In genomic region chr10:121942749-121943148, GRCh38 we compare ENCODE assay signal across 10 cellular contexts. TPM values are rescaled to one million over a fixed set of nuclear protein-coding genes. Genes with fewer than 3 reads are reported as not detected.
DNase-seq lines count a peak whose midpoint lies in the region; ATAC-seq, FAIRE-seq and TF ChIP-seq lines count a peak whose summit lies in the region.
"Had no signal": no experiment of that assay in that cellular context is flagged by ENCODE, and none has a peak within 500 bp of the region (broad histone marks: within the 10 kb centered on the region; RNA-seq: fewer than 3 reads in every experiment).

No MANE protein-coding gene starts in this region.

- no peaks in the 10 kb centered on the region for H3K36me3 ChIP-seq in psoas muscle (ENCODE audit: insufficient read depth in 1 of 2, low read depth in 1 of 2)
- H3K36me3 ChIP-seq: prostate gland had no signal

- ATAC-seq in psoas muscle: peak; percentile 34 to 76 (median 65)
- no peak for ATAC-seq in HG03280 (IDR thresholded peaks at IDR 0.05; ENCODE audit: unreplicated experiment)

- intact Hi-C loops in psoas muscle (cut with DNase I): no loop called here

- H3K27ac ChIP-seq in psoas muscle: no peak overlapping the region
- H3K27ac ChIP-seq: prostate gland had no signal

- no peaks in the 10 kb centered on the region for H3K9me3 ChIP-seq in psoas muscle
- H3K9me3 ChIP-seq: prostate gland had no signal

- no peaks in the 10 kb centered on the region for H3K27me3 ChIP-seq in psoas muscle (ENCODE audit: insufficient read depth in 3 of 3, low read length in 2 of 3)

- DNase-seq in GM04503 (ENCODE audit: low read depth) (peak; percentile 84), RCC 7860 (ENCODE audit: low spot score) (peak; percentile 32), fibroblast of peridontal ligament (ENCODE audit: extremely low read depth) (peak; percentile 94), psoas muscle (no peak), NCI-H524 (lab: John Stamatoyannopoulos, UW) (no peak), NCI-H446 (lab: John Stamatoyannopoulos, UW) (no peak)
- DNase-seq in activated T-cell treated with anti-CD3 and anti-CD28 coated beads, Interleukin-2, amount 50 U/mL, for 48 hours: no peak
- DNase-seq: foreskin melanocyte had no signal

- H3K4me3 ChIP-seq in psoas muscle: no peak overlapping the region
- H3K4me3 ChIP-seq: prostate gland had no signal

- TF ChIP-seq CTCF in psoas muscle (IDR thresholded peaks at IDR 0.05): no peak

- FAIRE-seq in RCC 7860 (lab: Jason Lieb, UNC): no peak

- H3K4me1 ChIP-seq in psoas muscle: no peaks in the 10 kb centered on the region
- H3K4me1 ChIP-seq: prostate gland had no signal

RNA-seq across cellular contexts. Expression of gene ATE1, which starts 14.9 kb away (rescaled TPM):
- total RNA-seq in psoas muscle: 10 to 100 TPM; 28.4 to 36.9 (median 31.4) TPM
- 10 to 100 TPM; 11.6 to 25.1 (median 15.7) TPM for polyA plus RNA-seq in psoas muscle

RNA-seq across cellular contexts. Expression of gene NSMCE4A, which starts 32.3 kb away (rescaled TPM):
- total RNA-seq in psoas muscle: 10 to 100 TPM; 10.7 to 17.7 (median 14.6) TPM
- 10 to 100 TPM; 11.9 to 41.9 (median 21.2) TPM for polyA plus RNA-seq in psoas muscle

RNA-seq across cellular contexts. Expression of gene TACC2, which starts 46.2 kb away (rescaled TPM):
- total RNA-seq in psoas muscle: 100 to 1,000 TPM; 313 to 439 (median 431) TPM
- 100 to 1,000 TPM in 2 of 3 donors, 10 to 100 TPM in 1; 44.0 to 168 (median 148) TPM for polyA plus RNA-seq in psoas muscle

Comparison
In these comparisons a context has a peak if more than half of its experiments do, and no peak if none do; other contexts are left out.
1. DNase-seq: peak in GM04503 (single experiment), RCC 7860 (single experiment) and fibroblast of peridontal ligament (single experiment); none in psoas muscle (0 of 2), NCI-H524 (0 of 2), activated T-cell treated with anti-CD3 and anti-CD28 coated beads, Interleukin-2, amount 50 U/mL, for 48 hours (0 of 2) and NCI-H446 (0 of 2).